In genomic region chr2:219419331-219420197, GRCh38 we compare ENCODE assay signal across 12 cellular contexts. TPM values are rescaled to one million over a fixed set of nuclear protein-coding genes. Genes with fewer than 3 reads are reported as not detected.
A peak's percentile ranks its signal among the peaks of the same experiment; 100 is the strongest.
DNase-seq lines count a peak whose midpoint lies in the region; ATAC-seq and TF ChIP-seq lines count a peak whose summit lies in the region.
"Had no signal": no experiment of that assay in that cellular context is flagged by ENCODE, and none has a peak within 500 bp of the region (broad histone marks: within the 10 kb centered on the region; RNA-seq: fewer than 3 reads in every experiment).

No MANE protein-coding gene starts in this region.

- H3K9me3 ChIP-seq in heart left ventricle, result no peaks in the 10 kb centered on the region
- H3K9me3 ChIP-seq in neuronal stem cell (replicated peaks in 1 of 2; ENCODE audit: control insufficient read depth in 2 of 2, insufficient read depth in 1 of 2, low read depth in 1 of 2, low read length in 2 of 2), result no peaks in the 10 kb centered on the region
- H3K9me3 ChIP-seq in vagina, result no peaks in the 10 kb centered on the region
- H3K9me3 ChIP-seq: A549 had no signal

- no peak for TF ChIP-seq CTCF in activated CD8-positive, alpha-beta T cell treated with anti-CD3 and anti-CD28 coated beads for 36 hours (IDR thresholded peaks at IDR 0.05)
- TF ChIP-seq CTCF in heart left ventricle (IDR thresholded peaks at IDR 0.05), result no peak
- no peak for TF ChIP-seq CTCF in vagina (IDR thresholded peaks at IDR 0.05)

- H3K4ac ChIP-seq in neuronal stem cell (ENCODE audit: low read length), result no peak overlapping the region

- peaks cover 36% of the 10 kb centered on the region for H3K27me3 Mint-ChIP-seq in activated CD8-positive, alpha-beta T cell treated with anti-CD3 and anti-CD28 coated beads, Interleukin-2, amount 10 ng/mL, durations not matched to agents 7 days and 5 days (ENCODE audit: low read depth)
- H3K27me3 Mint-ChIP-seq in activated CD8-positive, alpha-beta T cell treated with anti-CD3 and anti-CD28 coated beads for 36 hours, result peaks cover 25% of the 10 kb centered on the region

- H3K4me3 ChIP-seq in heart left ventricle, result peak overlapping the region; percentile 49 to 80 (median 63)
- H3K4me3 ChIP-seq in neuronal stem cell (ENCODE audit: low read length in 2 of 2), result no peak overlapping the region
- peak overlapping the region; percentile 46 to 53 for H3K4me3 ChIP-seq in vagina
- H3K4me3 ChIP-seq: A549 had no signal

- no peak overlapping the region for H3K9ac ChIP-seq in neuronal stem cell (ENCODE audit: low read depth, low read length, poor library complexity)

- H3K23ac ChIP-seq in neuronal stem cell (ENCODE audit: low read depth, low read length, poor library complexity), result peak overlapping the region; percentile 21

- H3K79me1 ChIP-seq in neuronal stem cell (ENCODE audit: low read depth, low read length), result no peaks in the 10 kb centered on the region

- peak overlapping the region; percentile 22 for H3K18ac ChIP-seq in neuronal stem cell (ENCODE audit: low read length)

- no peak overlapping the region for H4K8ac ChIP-seq in neuronal stem cell (ENCODE audit: low read depth, low read length)

- no peak overlapping the region for H3K4me3 Mint-ChIP-seq in activated CD8-positive, alpha-beta T cell treated with anti-CD3 and anti-CD28 coated beads, Interleukin-2, amount 10 ng/mL, durations not matched to agents 7 days and 5 days
- no peak overlapping the region for H3K4me3 Mint-ChIP-seq in activated CD8-positive, alpha-beta T cell treated with anti-CD3 and anti-CD28 coated beads for 36 hours

- H3K27ac Mint-ChIP-seq in activated CD8-positive, alpha-beta T cell treated with anti-CD3 and anti-CD28 coated beads, Interleukin-2, amount 10 ng/mL, durations not matched to agents 7 days and 5 days, result no peak overlapping the region
- H3K27ac Mint-ChIP-seq in activated CD8-positive, alpha-beta T cell treated with anti-CD3 and anti-CD28 coated beads for 36 hours, result no peak overlapping the region

- H3K36me3 Mint-ChIP-seq in activated CD8-positive, alpha-beta T cell treated with anti-CD3 and anti-CD28 coated beads, Interleukin-2, amount 10 ng/mL, durations not matched to agents 7 days and 5 days (ENCODE audit: low read depth), result no peaks in the 10 kb centered on the region
- no peaks in the 10 kb centered on the region for H3K36me3 Mint-ChIP-seq in activated CD8-positive, alpha-beta T cell treated with anti-CD3 and anti-CD28 coated beads for 36 hours (ENCODE audit: low read depth)

- H3K36me3 ChIP-seq in heart left ventricle (peaks cover 0 to 43% (median 32%) of the 10 kb centered on the region in 9 donors), neuronal stem cell (replicated peaks in 1 of 2; ENCODE audit: control insufficient read depth in 2 of 2, insufficient read depth in 2 of 2, low read length in 2 of 2) (no peaks in the 10 kb centered on the region), vagina (no peaks in the 10 kb centered on the region)

- H2AK5ac ChIP-seq in neuronal stem cell (ENCODE audit: low read depth, low read length), result peak overlapping the region; percentile 70

- TF ChIP-seq POLR2A in heart left ventricle (IDR thresholded peaks at IDR 0.05), result peak; percentile 29 to 51
- TF ChIP-seq POLR2A in vagina (IDR thresholded peaks at IDR 0.05), result no peak

- peak; percentile 37 for ATAC-seq in activated CD8-positive, alpha-beta T cell treated with anti-CD3 and anti-CD28 coated beads, Interleukin-2, amount 10 ng/mL, durations not matched to agents 7 days and 5 days
- no peak for ATAC-seq in activated CD8-positive, alpha-beta T cell treated with anti-CD3 and anti-CD28 coated beads for 36 hours
- ATAC-seq in heart left ventricle (peak; percentile 40 to 72 (median 63)), left lobe of liver (no peak)

- peaks cover 0 to 21% (median 15%) of the 10 kb centered on the region in 9 donors for H3K27me3 ChIP-seq in heart left ventricle
- peaks cover 5 to 29% (median 7%) of the 10 kb centered on the region in 3 experiments for H3K27me3 ChIP-seq in neuronal stem cell (ENCODE audit: control insufficient read depth in 3 of 3, insufficient read depth in 3 of 3, low read depth in 1 of 3, low read length in 3 of 3)
- H3K27me3 ChIP-seq in vagina, result no peaks in the 10 kb centered on the region

- POLR2A ChIA-PET in activated CD8-positive, alpha-beta T cell treated with anti-CD3 and anti-CD28 coated beads, Interleukin-2, amount 10 ng/mL, durations not matched to agents 7 days and 5 days (lab: Charles Lee), result no interaction called here
- POLR2A ChIA-PET in activated CD8-positive, alpha-beta T cell treated with anti-CD3 and anti-CD28 coated beads for 36 hours (lab: Charles Lee), result no interaction called here

- no peak overlapping the region for H4K91ac ChIP-seq in neuronal stem cell (ENCODE audit: low read depth, low read length, poor library complexity)

- H2BK15ac ChIP-seq in neuronal stem cell (ENCODE audit: low read length), result no peak overlapping the region

- intact Hi-C loops in activated CD8-positive, alpha-beta T cell treated with anti-CD3 and anti-CD28 coated beads for 36 hours (cut with micrococcal nuclease), result no loop called here
- intact Hi-C loops in heart left ventricle (cut with DNase I) (loop anchor here in 2 of 10 donors (2.0 to 10.0 kb wide), 2 partner anchors 15 to 215 kb away; no protein-coding TSS in a partner anchor), vagina (cut with DNase I) (no loop called here)

- CTCF ChIA-PET in activated CD8-positive, alpha-beta T cell treated with anti-CD3 and anti-CD28 coated beads, Interleukin-2, amount 10 ng/mL, durations not matched to agents 7 days and 5 days (lab: Charles Lee), result interaction anchor here (0.9 to 1.8 kb wide), 3 partner anchors 17 to 91 kb away, joined by 3 to 10 read pairs (median 4); no protein-coding TSS in a partner anchor
- CTCF ChIA-PET in activated CD8-positive, alpha-beta T cell treated with anti-CD3 and anti-CD28 coated beads for 36 hours (lab: Charles Lee), result interaction anchor here (1.1 to 4.1 kb wide), 4 partner anchors 17 to 110 kb away, joined by 3 to 14 read pairs (median 3); a partner anchor contains a TSS

- no peak for DNase-seq in activated CD8-positive, alpha-beta T cell treated with anti-CD3 and anti-CD28 coated beads, Interleukin-2, amount 10 ng/mL, durations not matched to agents 7 days and 5 days
- no peak for DNase-seq in activated CD8-positive, alpha-beta T cell treated with anti-CD3 and anti-CD28 coated beads for 36 hours
- DNase-seq in heart left ventricle, result peak in 4 of 5 donors; percentile 78 to 82 (median 80)
- no peak for DNase-seq in neuronal stem cell (ENCODE audit: low spot score)
- DNase-seq in vagina (ENCODE audit: extremely low spot score in 2 of 2), result no peak
- no peak for DNase-seq in nucleus accumbens (lab: John Stamatoyannopoulos, UW)
- DNase-seq in GOT3 (lab: John Stamatoyannopoulos, UW), result no peak
- DNase-seq in left lobe of liver (ENCODE audit: low spot score), result no peak
- DNase-seq: activated naive CD4-positive, alpha-beta T cell treated with Interleukin-2 at 50 U/mL for 16 hours; NCI-H526 treated with DMSO at 0.1 percent for 48 hours; SHP77 treated with DMSO at 0.1 percent for 48 hours had no signal

- 35 to 56% (median 50%) methylated on average over 8 to 9 of the region's 9 CpGs for whole genome bisulfite sequencing in heart left ventricle, 4 donors
- no CpG with 5 or more reads among the region's 9 CpGs for WGBS in neuronal stem cell (ENCODE audit: extremely low coverage in 2 of 2, insufficient read length in 2 of 2, insufficient replicate concordance in 1 of 2), 2 donors

- H3K9me3 Mint-ChIP-seq in activated CD8-positive, alpha-beta T cell treated with anti-CD3 and anti-CD28 coated beads, Interleukin-2, amount 10 ng/mL, durations not matched to agents 7 days and 5 days (ENCODE audit: insufficient read depth), result no peaks in the 10 kb centered on the region
- H3K9me3 Mint-ChIP-seq in activated CD8-positive, alpha-beta T cell treated with anti-CD3 and anti-CD28 coated beads for 36 hours, result no peaks in the 10 kb centered on the region

- H3K4me2 ChIP-seq in neuronal stem cell (ENCODE audit: insufficient read depth, low read length, poor library complexity, severe bottlenecking), result no peak overlapping the region
- H3K4me2 ChIP-seq: A549 had no signal

- no peak overlapping the region for H3K14ac ChIP-seq in neuronal stem cell (ENCODE audit: low read length)

- no peak overlapping the region for H2BK12ac ChIP-seq in neuronal stem cell (ENCODE audit: low read length)

- peaks cover 0 to 39% (median 10%) of the 10 kb centered on the region in 12 donors for H3K4me1 ChIP-seq in heart left ventricle
- H3K4me1 ChIP-seq in neuronal stem cell (ENCODE audit: control insufficient read depth in 2 of 2, insufficient read depth in 1 of 2, low read depth in 1 of 2, low read length in 2 of 2), result peaks cover 3 to 18% of the 10 kb centered on the region in 2 donors
- peaks cover 22% of the 10 kb centered on the region for H3K4me1 ChIP-seq in vagina
- H3K4me1 ChIP-seq: A549 had no signal

- H3K27ac ChIP-seq in heart left ventricle, result peak overlapping the region; percentile 88 to 99 (median 96)
- no peak overlapping the region for H3K27ac ChIP-seq in neuronal stem cell (replicated peaks; ENCODE audit: low read length)
- peak overlapping the region; percentile 66 for H3K27ac ChIP-seq in vagina
- H3K27ac ChIP-seq: A549 had no signal

- H2BK120ac ChIP-seq in neuronal stem cell (ENCODE audit: low read depth, low read length), result no peak overlapping the region

- no peak overlapping the region for H2BK5ac ChIP-seq in neuronal stem cell (ENCODE audit: low read length)

- no peaks in the 10 kb centered on the region for H3K4me1 Mint-ChIP-seq in activated CD8-positive, alpha-beta T cell treated with anti-CD3 and anti-CD28 coated beads, Interleukin-2, amount 10 ng/mL, durations not matched to agents 7 days and 5 days (ENCODE audit: low read depth)
- no peaks in the 10 kb centered on the region for H3K4me1 Mint-ChIP-seq in activated CD8-positive, alpha-beta T cell treated with anti-CD3 and anti-CD28 coated beads for 36 hours (ENCODE audit: low read depth)

- peak overlapping the region; percentile 61 for H2AFZ ChIP-seq in neuronal stem cell (ENCODE audit: low read length)

RNA-seq across cellular contexts. Expression of gene DES, which starts 1.4 kb away (rescaled TPM):
- not detected for total RNA-seq in activated CD8-positive, alpha-beta T cell treated with anti-CD3 and anti-CD28 coated beads, Interleukin-2, amount 10 ng/mL, durations not matched to agents 7 days and 5 days
- not detected for total RNA-seq in activated CD8-positive, alpha-beta T cell treated with anti-CD3 and anti-CD28 coated beads for 36 hours
- total RNA-seq in heart left ventricle (over 10,000 TPM in 8 of 9 donors, 1,000 to 10,000 TPM in 1; 9,618 to 28,674 (median 17,979) TPM), vagina (883 TPM), left lobe of liver (1.8 TPM)
- polyA plus RNA-seq in heart left ventricle, result over 10,000 TPM; 15,024 to 19,385 TPM
- 0.24 TPM for polyA plus RNA-seq in neuronal stem cell (2013, experiment 1 of 2)
- 0.39 TPM for polyA plus RNA-seq in neuronal stem cell (2013, experiment 2 of 2)

RNA-seq across cellular contexts. Expression of gene SPEG, which starts 15.1 kb away (rescaled TPM):
- total RNA-seq in activated CD8-positive, alpha-beta T cell treated with anti-CD3 and anti-CD28 coated beads, Interleukin-2, amount 10 ng/mL, durations not matched to agents 7 days and 5 days, result 10 to 100 TPM; 10.8 to 11.6 TPM
- total RNA-seq in activated CD8-positive, alpha-beta T cell treated with anti-CD3 and anti-CD28 coated beads for 36 hours, result 1 to 10 TPM; 2.1 to 2.3 TPM
- total RNA-seq in heart left ventricle (100 to 1,000 TPM in 6 of 9 donors, 10 to 100 TPM in 3; 93.6 to 150 (median 114) TPM), vagina (28.2 TPM), left lobe of liver (1.5 TPM)
- polyA plus RNA-seq in heart left ventricle, result 10 to 100 TPM; 64.8 to 92.2 TPM
- polyA plus RNA-seq in neuronal stem cell (2013, experiment 1 of 2), result 24.0 TPM
- polyA plus RNA-seq in neuronal stem cell (2013, experiment 2 of 2), result 23.9 TPM

RNA-seq across cellular contexts. Expression of gene DNPEP, which starts 31.9 kb away (rescaled TPM):
- 10 to 100 TPM; 58.1 to 59.7 TPM for total RNA-seq in activated CD8-positive, alpha-beta T cell treated with anti-CD3 and anti-CD28 coated beads, Interleukin-2, amount 10 ng/mL, durations not matched to agents 7 days and 5 days
- total RNA-seq in activated CD8-positive, alpha-beta T cell treated with anti-CD3 and anti-CD28 coated beads for 36 hours, result 100 to 1,000 TPM; 112 to 113 TPM
- 100 to 1,000 TPM in 1 of 9 donors, 10 to 100 TPM in 8; 61.8 to 101 (median 73.4) TPM for total RNA-seq in heart left ventricle
- 10 to 100 TPM; 61.3 to 69.6 TPM for polyA plus RNA-seq in heart left ventricle
- 35.4 TPM for polyA plus RNA-seq in neuronal stem cell (2013, experiment 1 of 2)
- polyA plus RNA-seq in neuronal stem cell (2013, experiment 2 of 2), result 35.1 TPM
- 62.9 TPM for total RNA-seq in vagina
- 37.4 TPM for total RNA-seq in left lobe of liver

Comparison
In these comparisons a context has a peak if more than half of its experiments do, and no peak if none do; other contexts are left out.
1. ATAC-seq: peak in activated CD8-positive, alpha-beta T cell treated with anti-CD3 and anti-CD28 coated beads, Interleukin-2, amount 10 ng/mL, durations not matched to agents 7 days and 5 days (single experiment) and heart left ventricle (4 of 4); none in activated CD8-positive, alpha-beta T cell treated with anti-CD3 and anti-CD28 coated beads for 36 hours (single experiment) and left lobe of liver (single experiment).
2. DNase-seq: peak in heart left ventricle (4 of 5); none in activated CD8-positive, alpha-beta T cell treated with anti-CD3 and anti-CD28 coated beads, Interleukin-2, amount 10 ng/mL, durations not matched to agents 7 days and 5 days (single experiment), activated CD8-positive, alpha-beta T cell treated with anti-CD3 and anti-CD28 coated beads for 36 hours (single experiment), neuronal stem cell (single experiment), vagina (0 of 2), nucleus accumbens (0 of 56), GOT3 (single experiment) and left lobe of liver (single experiment).
3. H3K4me3 ChIP-seq: peak in heart left ventricle (12 of 12) and vagina (2 of 2); none in neuronal stem cell (0 of 2).
4. POLR2A ChIP-seq: peak in heart left ventricle (2 of 2); none in vagina (0 of 2).
5. RNA of gene DES, which starts 1.4 kb away (total RNA-seq): 9,618 to 28,674 TPM in heart left ventricle and 883 TPM in vagina (single experiment); 1.8 TPM in left lobe of liver (single experiment), not detected in activated CD8-positive, alpha-beta T cell treated with anti-CD3 and anti-CD28 coated beads, Interleukin-2, amount 10 ng/mL, durations not matched to agents 7 days and 5 days and not detected in activated CD8-positive, alpha-beta T cell treated with anti-CD3 and anti-CD28 coated beads for 36 hours; every median in the first group is over 100 times any median in the second.